8 cellular contexts compared by ENCODE assay signal in the genomic region with DNA sequence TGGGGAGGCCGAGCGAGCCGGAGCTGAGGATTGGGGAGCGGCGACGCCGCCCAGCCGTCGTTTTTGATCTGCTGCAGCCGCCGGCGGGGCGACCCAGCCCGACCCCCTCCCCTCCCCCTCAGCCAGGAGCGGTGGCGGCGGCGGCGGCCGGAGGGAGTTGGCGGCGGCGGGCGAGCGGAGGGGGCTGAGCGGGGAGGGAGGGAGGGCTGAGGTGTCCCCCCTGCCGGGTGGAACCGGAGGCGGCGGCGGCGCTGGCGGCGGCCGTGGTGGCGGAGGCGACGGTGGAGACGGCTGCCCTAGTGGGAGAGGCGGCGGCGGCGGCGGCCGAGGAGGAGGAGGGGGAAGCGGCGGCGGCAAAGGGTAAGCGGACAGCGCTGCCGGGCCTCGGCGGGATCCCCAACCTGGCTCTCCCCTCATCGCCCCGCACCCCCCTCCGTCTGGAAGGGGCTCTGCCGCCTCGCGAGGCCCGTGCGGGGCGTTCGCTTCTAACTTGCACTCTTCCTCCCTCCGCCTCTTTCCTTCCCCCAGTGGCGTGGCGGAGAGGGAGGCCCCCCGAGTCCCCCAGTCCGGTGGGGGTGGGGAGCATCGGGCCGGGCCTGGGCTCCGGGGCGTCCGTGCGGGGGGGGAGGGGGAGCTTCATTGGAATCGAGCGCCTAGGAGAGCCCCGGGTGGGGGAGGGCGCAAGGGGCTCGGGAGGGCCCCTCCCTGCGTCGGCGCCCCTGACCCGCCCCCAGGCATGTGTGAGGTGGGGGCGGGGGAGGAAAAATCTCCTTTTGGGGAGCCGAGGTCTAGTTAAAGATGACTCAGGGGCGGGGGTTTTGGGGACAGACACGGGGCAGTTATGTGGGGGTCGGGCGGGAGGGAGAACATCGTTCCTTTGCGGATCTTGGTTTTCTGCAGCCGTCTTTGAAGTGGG. TPM values are rescaled to one million over a fixed set of nuclear protein-coding genes. Genes with fewer than 3 reads are reported as not detected.
A peak's percentile ranks its signal among the peaks of the same experiment; 100 is the strongest.
DNase-seq lines count a peak whose midpoint lies in the region; ATAC-seq and TF ChIP-seq lines count a peak whose summit lies in the region.

A gene with protein sequence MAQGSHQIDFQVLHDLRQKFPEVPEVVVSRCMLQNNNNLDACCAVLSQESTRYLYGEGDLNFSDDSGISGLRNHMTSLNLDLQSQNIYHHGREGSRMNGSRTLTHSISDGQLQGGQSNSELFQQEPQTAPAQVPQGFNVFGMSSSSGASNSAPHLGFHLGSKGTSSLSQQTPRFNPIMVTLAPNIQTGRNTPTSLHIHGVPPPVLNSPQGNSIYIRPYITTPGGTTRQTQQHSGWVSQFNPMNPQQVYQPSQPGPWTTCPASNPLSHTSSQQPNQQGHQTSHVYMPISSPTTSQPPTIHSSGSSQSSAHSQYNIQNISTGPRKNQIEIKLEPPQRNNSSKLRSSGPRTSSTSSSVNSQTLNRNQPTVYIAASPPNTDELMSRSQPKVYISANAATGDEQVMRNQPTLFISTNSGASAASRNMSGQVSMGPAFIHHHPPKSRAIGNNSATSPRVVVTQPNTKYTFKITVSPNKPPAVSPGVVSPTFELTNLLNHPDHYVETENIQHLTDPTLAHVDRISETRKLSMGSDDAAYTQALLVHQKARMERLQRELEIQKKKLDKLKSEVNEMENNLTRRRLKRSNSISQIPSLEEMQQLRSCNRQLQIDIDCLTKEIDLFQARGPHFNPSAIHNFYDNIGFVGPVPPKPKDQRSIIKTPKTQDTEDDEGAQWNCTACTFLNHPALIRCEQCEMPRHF (plus strand): TSS at position 57 of the 916 bp plus-strand sequence. CDS start 52,286 bp downstream, outside the sequence.

- peak within 1 kb of the TSS; percentile 67 for H3K4me3 ChIP-seq in NT2/D1 (ENCODE audit: insufficient read length, low read depth)
- H3K4me3 ChIP-seq in esophagus squamous epithelium: peak within 1 kb of the TSS; percentile 84 to 97 (median 95)

- WGBS in esophagus squamous epithelium, 2 donors: 0 to 7% methylated on average over 3 to 7 of the region's 92 CpGs

- H3K9me3 Mint-ChIP-seq in nephron: no peaks in the 10 kb centered on the region

- DNase-seq in NT2/D1 (ENCODE audit: low read depth, low spot score): no peak
- peak; percentile 78 for DNase-seq in activated T-cell treated with anti-CD3 and anti-CD28 coated beads for 48 hours (ENCODE audit: low read depth)
- no peak for DNase-seq in esophagus squamous epithelium (lab: John Stamatoyannopoulos, UW)
- peak; percentile 59 to 73 (median 66) for DNase-seq in stimulated activated naive CD4-positive, alpha-beta T cell (lab: John Stamatoyannopoulos, UW)
- DNase-seq in kidney glomerular epithelial cell (lab: John Stamatoyannopoulos, UW): no peak

- H3K36me3 Mint-ChIP-seq in nephron (ENCODE audit: low read depth): no peaks in the 10 kb centered on the region

- H3K4me1 Mint-ChIP-seq in nephron: peaks cover 31% of the 10 kb centered on the region

- no peaks in the 10 kb centered on the region for H3K27me3 Mint-ChIP-seq in nephron (ENCODE audit: low read depth)

- peak within 1 kb of the TSS; percentile 89 to 95 (median 94) for H3K27ac Mint-ChIP-seq in nephron

- H3K9me3 ChIP-seq in NT2/D1 (ENCODE audit: insufficient read depth, low read length): no peaks in the 10 kb centered on the region
- no peaks in the 10 kb centered on the region for H3K9me3 ChIP-seq in esophagus squamous epithelium

- H3K36me3 ChIP-seq in NT2/D1 (ENCODE audit: insufficient read depth, insufficient read length, low read length) (no peaks in the 10 kb centered on the region), esophagus squamous epithelium (no peaks in the 10 kb centered on the region)

- TF ChIP-seq POLR2A in esophagus squamous epithelium (IDR thresholded peaks at IDR 0.05): no peak

- peak; percentile 7 for ATAC-seq in GM18517 (IDR thresholded peaks at IDR 0.05; ENCODE audit: unreplicated experiment)
- peak; percentile 21 for ATAC-seq in HG02884 (IDR thresholded peaks at IDR 0.05; ENCODE audit: unreplicated experiment)

- peak within 1 kb of the TSS; percentile 96 to 98 (median 97) for H3K27ac ChIP-seq in esophagus squamous epithelium

- H3K9ac ChIP-seq in NT2/D1 (ENCODE audit: insufficient read length, low read depth): peak within 1 kb of the TSS; percentile 81

- H3K4me1 ChIP-seq in NT2/D1 (ENCODE audit: insufficient read depth, insufficient read length) (no peaks in the 10 kb centered on the region), esophagus squamous epithelium (peaks cover 0 to 42% (median 8%) of the 10 kb centered on the region in 3 donors)

- H3K4me3 Mint-ChIP-seq in nephron: peak within 1 kb of the TSS; percentile 82 to 90 (median 89)

- intact Hi-C loops in esophagus squamous epithelium (cut with DNase I): no loop called here

- no peak for TF ChIP-seq CTCF in esophagus squamous epithelium (IDR thresholded peaks at IDR 0.05)
- no peak for TF ChIP-seq CTCF in nephron (IDR thresholded peaks at IDR 0.05; ENCODE audit: unreplicated experiment in 3 of 3)

- no peaks in the 10 kb centered on the region for H3K27me3 ChIP-seq in NT2/D1 (ENCODE audit: insufficient read depth, insufficient read length)
- peaks cover 0 to 28% (median 0%) of the 10 kb centered on the region in 4 donors for H3K27me3 ChIP-seq in esophagus squamous epithelium

RNA-seq across cellular contexts. Expression of the gene that starts here (rescaled TPM):
- total RNA-seq in esophagus squamous epithelium: 10 to 100 TPM; 27.6 to 47.1 (median 31.0) TPM

Comparison
In these comparisons a context has a peak if more than half of its experiments do, and no peak if none do; other contexts are left out.
1. DNase-seq: peak in activated T-cell treated with anti-CD3 and anti-CD28 coated beads for 48 hours (single experiment) and stimulated activated naive CD4-positive, alpha-beta T cell (6 of 6); none in NT2/D1 (single experiment), esophagus squamous epithelium (single experiment) and kidney glomerular epithelial cell (single experiment).